Comparison of ENCODE assay signal across 17 cellular contexts in the genomic region with DNA sequence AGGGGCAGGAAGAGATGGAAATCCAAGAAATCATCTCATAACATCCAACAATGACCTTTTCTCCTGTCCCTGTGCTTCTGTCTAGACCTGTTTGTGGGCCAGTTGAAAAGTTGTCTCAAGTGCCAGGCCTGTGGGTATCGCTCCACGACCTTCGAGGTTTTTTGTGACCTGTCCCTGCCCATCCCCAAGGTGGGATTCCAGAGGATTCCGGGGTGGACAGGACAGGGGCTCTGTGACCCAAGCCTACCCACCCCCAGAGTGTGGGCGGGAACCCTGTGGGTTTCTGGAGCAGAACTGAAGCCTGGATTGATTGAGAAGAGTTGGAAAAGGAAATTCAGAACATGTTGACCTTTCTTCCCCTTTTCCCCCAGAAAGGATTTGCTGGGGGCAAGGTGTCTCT. TPM values are rescaled to one million over a fixed set of nuclear protein-coding genes. Genes with fewer than 3 reads are reported as not detected.
A peak's percentile ranks its signal among the peaks of the same experiment; 100 is the strongest.
DNase-seq lines count a peak whose midpoint lies in the region; ATAC-seq, FAIRE-seq and TF ChIP-seq lines count a peak whose summit lies in the region.
"Had no signal": no experiment of that assay in that cellular context is flagged by ENCODE, and none has a peak within 500 bp of the region (broad histone marks: within the 10 kb centered on the region; RNA-seq: fewer than 3 reads in every experiment).

No MANE protein-coding gene starts in this region.

- no peak for FAIRE-seq in H54 (lab: Jason Lieb, UNC)
- FAIRE-seq: bronchial epithelial cell had no signal

- H3K36me3 Mint-ChIP-seq in CD14-positive monocyte = peaks cover 42 to 57% of the 10 kb centered on the region in 2 donors
- H3K36me3 Mint-ChIP-seq in HFFc6 (ENCODE audit: low read depth) = peaks cover 6% of the 10 kb centered on the region; the same call in 1 of the 2 replicates
- H3K36me3 Mint-ChIP-seq in central memory CD8-positive, alpha-beta T cell (ENCODE audit: insufficient read depth) = peaks cover 24% of the 10 kb centered on the region
- H3K36me3 Mint-ChIP-seq in osteocyte (ENCODE audit: unreplicated experiment) = peaks cover 12% of the 10 kb centered on the region

- intact Hi-C loops in CD14-positive monocyte (cut with micrococcal nuclease) = no loop called here

- H3K27ac Mint-ChIP-seq in CD14-positive monocyte (peak overlapping the region in 6 of 7 donors; percentile 10 to 99 (median 61)), HFFc6 (peak overlapping the region; percentile 100), osteocyte (ENCODE audit: unreplicated experiment) (peak overlapping the region; percentile 29)
- no peak overlapping the region for H3K27ac Mint-ChIP-seq in central memory CD8-positive, alpha-beta T cell (ENCODE audit: low read depth)
- H3K27ac Mint-ChIP-seq: WTC11 had no signal

- DNase-seq in CD14-positive monocyte (ENCODE audit: low spot score) (no peak), HFFc6 (no peak), osteocyte (ENCODE audit: extremely low spot score, unreplicated experiment) (no peak), GM03348 (ENCODE audit: low spot score) (no peak), H54 (ENCODE audit: insufficient read length, low spot score) (no peak), NOMO-1 (lab: John Stamatoyannopoulos, UW; ENCODE audit: unreplicated experiment in 2 of 2) (no peak)
- DNase-seq in central memory CD8-positive, alpha-beta T cell (ENCODE audit: low spot score in 2 of 2) = no peak
- DNase-seq: activated naive CD4-positive, alpha-beta T cell treated with anti-CD3 and anti-CD28 coated beads, Interleukin-2, amount 50 U/mL, for 16 hours; C1 segment of cervical spinal cord; NCI-H1092; NCI-H524 treated with DMSO at 0.1 percent for 48 hours; SHP77 treated with DMSO at 0.1 percent for 48 hours; stimulated activated CD4-positive, alpha-beta T cell treated with anti-CD3 and anti-CD28 coated beads, Interleukin-4, amount 100 ng/mL, for 4 hours had no signal

- TF ChIP-seq CTCF in CD14-positive monocyte (IDR thresholded peaks at IDR 0.05) (no peak), HFFc6 (IDR thresholded peaks at IDR 0.05) (no peak), osteocyte (IDR thresholded peaks at IDR 0.05) (no peak)

- peaks cover 0 to 2% (median 0%) of the 10 kb centered on the region in 3 donors for H3K27me3 Mint-ChIP-seq in CD14-positive monocyte (ENCODE audit: low read depth in 3 of 3)
- no peaks in the 10 kb centered on the region; the same call in none of the 2 replicates for H3K27me3 Mint-ChIP-seq in HFFc6 (ENCODE audit: insufficient read depth)
- H3K27me3 Mint-ChIP-seq in central memory CD8-positive, alpha-beta T cell = no peaks in the 10 kb centered on the region
- no peaks in the 10 kb centered on the region for H3K27me3 Mint-ChIP-seq in osteocyte (ENCODE audit: unreplicated experiment)

- no peak for TF ChIP-seq POLR2A in H54 (IDR thresholded peaks at IDR 0.05; ENCODE audit: low read depth, low read length)

- H3K4me3 Mint-ChIP-seq in CD14-positive monocyte = no peak overlapping the region
- no peak overlapping the region for H3K4me3 Mint-ChIP-seq in HFFc6
- H3K4me3 Mint-ChIP-seq in central memory CD8-positive, alpha-beta T cell = peak overlapping the region; percentile 3
- H3K4me3 Mint-ChIP-seq in osteocyte (ENCODE audit: unreplicated experiment) = no peak overlapping the region
- H3K4me3 Mint-ChIP-seq: WTC11 had no signal

- no peaks in the 10 kb centered on the region for H3K9me3 Mint-ChIP-seq in CD14-positive monocyte
- no peaks in the 10 kb centered on the region for H3K9me3 Mint-ChIP-seq in HFFc6
- no peaks in the 10 kb centered on the region for H3K9me3 Mint-ChIP-seq in central memory CD8-positive, alpha-beta T cell
- H3K9me3 Mint-ChIP-seq in osteocyte (ENCODE audit: unreplicated experiment) = no peaks in the 10 kb centered on the region
- H3K9me3 Mint-ChIP-seq: WTC11 had no signal

- no peak for ATAC-seq in central memory CD8-positive, alpha-beta T cell (replicated peaks; ENCODE audit: extremely low read depth, poor library complexity, severe bottlenecking)
- ATAC-seq: esophagus mucosa, gastroesophageal sphincter, WTC11 had no signal

- H3K4me1 Mint-ChIP-seq in CD14-positive monocyte (peaks cover 51% of the 10 kb centered on the region), HFFc6 (ENCODE audit: low read depth) (peaks cover 42% of the 10 kb centered on the region), osteocyte (ENCODE audit: unreplicated experiment) (peaks cover 46% of the 10 kb centered on the region)
- H3K4me1 Mint-ChIP-seq in central memory CD8-positive, alpha-beta T cell = peaks cover 63% of the 10 kb centered on the region

RNA-seq across cellular contexts. Expression of a gene that starts 2.4 kb away (rescaled TPM):
- polyA plus RNA-seq in CD14-positive monocyte = 10 to 100 TPM; 10.5 to 10.8 TPM
- 10 to 100 TPM; 11.8 to 15.2 (median 13.5) TPM for total RNA-seq in HFFc6 (2021; fragmentation: NEBNext Ultra II Directional; extraction: Animal tissue kit (Norgen Biotek cat#: 25700))
- total RNA-seq in osteocyte = 37.1 and 37.9 TPM in 2 replicates

RNA-seq across cellular contexts. Expression of a gene that starts 4.5 kb away (rescaled TPM):
- 10 to 100 TPM; 11.0 to 11.3 TPM for polyA plus RNA-seq in CD14-positive monocyte
- total RNA-seq in HFFc6 (2021; fragmentation: NEBNext Ultra II Directional; extraction: Animal tissue kit (Norgen Biotek cat#: 25700)) = 10 to 100 TPM; 16.6 to 18.9 (median 17.2) TPM
- total RNA-seq in osteocyte = 25.5 and 27.5 TPM in 2 replicates

RNA-seq across cellular contexts. Expression of a gene that starts 10.0 kb away (rescaled TPM):
- 100 to 1,000 TPM; 108 to 120 TPM for polyA plus RNA-seq in CD14-positive monocyte
- 10 to 100 TPM; 83.8 to 92.6 (median 85.1) TPM for total RNA-seq in HFFc6 (2021; fragmentation: NEBNext Ultra II Directional; extraction: Animal tissue kit (Norgen Biotek cat#: 25700))
- total RNA-seq in osteocyte = 98.2 and 100 TPM in 2 replicates

RNA-seq across cellular contexts. Expression of a gene that starts 13.5 kb away (rescaled TPM):
- polyA plus RNA-seq in CD14-positive monocyte = 10 to 100 TPM; 16.8 to 21.0 TPM
- 10 to 100 TPM; 31.0 to 38.2 (median 35.4) TPM for total RNA-seq in HFFc6 (2021; fragmentation: NEBNext Ultra II Directional; extraction: Animal tissue kit (Norgen Biotek cat#: 25700))
- total RNA-seq in osteocyte = 21.7 and 24.3 TPM in 2 replicates

RNA-seq across cellular contexts. Expression of a gene that starts 31.3 kb away (rescaled TPM):
- polyA plus RNA-seq in CD14-positive monocyte = 10 to 100 TPM; 40.9 to 42.2 TPM
- 10 to 100 TPM; 29.8 to 39.2 (median 36.0) TPM for total RNA-seq in HFFc6 (2021; fragmentation: NEBNext Ultra II Directional; extraction: Animal tissue kit (Norgen Biotek cat#: 25700))
- 40.8 and 43.1 TPM in 2 replicates for total RNA-seq in osteocyte
